ENCODE assay signal across 1 cellular context in the genomic region with DNA sequence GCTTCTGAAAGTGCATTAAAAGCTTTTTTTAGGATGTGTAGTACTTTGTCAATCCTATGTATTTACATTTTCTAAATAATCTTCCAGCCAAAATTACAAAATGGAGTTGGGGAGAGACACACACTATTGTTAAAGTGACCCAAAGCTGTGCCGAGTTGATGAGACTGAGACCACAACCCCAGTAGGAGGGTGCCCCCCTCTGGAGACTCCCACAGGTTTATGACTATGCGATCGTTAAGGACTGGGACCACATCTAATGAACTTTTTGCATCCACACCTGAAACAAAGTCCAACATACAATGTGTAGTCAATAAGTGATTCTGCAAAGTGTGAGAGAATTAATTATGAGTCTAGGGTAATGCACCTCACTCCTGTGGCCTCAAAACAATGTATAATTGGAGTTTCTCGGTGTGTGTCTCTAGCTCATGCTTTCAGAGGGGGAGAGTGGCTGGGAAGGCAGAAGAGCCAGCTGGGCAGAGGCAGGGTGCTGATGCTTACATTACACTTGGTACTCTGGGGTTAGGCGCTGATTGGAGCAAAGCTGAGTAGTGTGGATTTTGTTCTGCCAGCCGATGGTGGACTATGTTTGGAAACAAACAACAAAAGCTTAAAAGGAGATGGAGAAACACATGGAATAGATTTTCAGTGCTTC.
TF ChIP-seq lines count a peak whose summit lies in the region.

No MANE protein-coding gene starts in this region.

TF ChIP-seq in GM23338, 12 proteins besides CTCF, POLR2A, EP300 and RAD21 (continued from another document):
- TF ChIP-seq, protein P1, sequence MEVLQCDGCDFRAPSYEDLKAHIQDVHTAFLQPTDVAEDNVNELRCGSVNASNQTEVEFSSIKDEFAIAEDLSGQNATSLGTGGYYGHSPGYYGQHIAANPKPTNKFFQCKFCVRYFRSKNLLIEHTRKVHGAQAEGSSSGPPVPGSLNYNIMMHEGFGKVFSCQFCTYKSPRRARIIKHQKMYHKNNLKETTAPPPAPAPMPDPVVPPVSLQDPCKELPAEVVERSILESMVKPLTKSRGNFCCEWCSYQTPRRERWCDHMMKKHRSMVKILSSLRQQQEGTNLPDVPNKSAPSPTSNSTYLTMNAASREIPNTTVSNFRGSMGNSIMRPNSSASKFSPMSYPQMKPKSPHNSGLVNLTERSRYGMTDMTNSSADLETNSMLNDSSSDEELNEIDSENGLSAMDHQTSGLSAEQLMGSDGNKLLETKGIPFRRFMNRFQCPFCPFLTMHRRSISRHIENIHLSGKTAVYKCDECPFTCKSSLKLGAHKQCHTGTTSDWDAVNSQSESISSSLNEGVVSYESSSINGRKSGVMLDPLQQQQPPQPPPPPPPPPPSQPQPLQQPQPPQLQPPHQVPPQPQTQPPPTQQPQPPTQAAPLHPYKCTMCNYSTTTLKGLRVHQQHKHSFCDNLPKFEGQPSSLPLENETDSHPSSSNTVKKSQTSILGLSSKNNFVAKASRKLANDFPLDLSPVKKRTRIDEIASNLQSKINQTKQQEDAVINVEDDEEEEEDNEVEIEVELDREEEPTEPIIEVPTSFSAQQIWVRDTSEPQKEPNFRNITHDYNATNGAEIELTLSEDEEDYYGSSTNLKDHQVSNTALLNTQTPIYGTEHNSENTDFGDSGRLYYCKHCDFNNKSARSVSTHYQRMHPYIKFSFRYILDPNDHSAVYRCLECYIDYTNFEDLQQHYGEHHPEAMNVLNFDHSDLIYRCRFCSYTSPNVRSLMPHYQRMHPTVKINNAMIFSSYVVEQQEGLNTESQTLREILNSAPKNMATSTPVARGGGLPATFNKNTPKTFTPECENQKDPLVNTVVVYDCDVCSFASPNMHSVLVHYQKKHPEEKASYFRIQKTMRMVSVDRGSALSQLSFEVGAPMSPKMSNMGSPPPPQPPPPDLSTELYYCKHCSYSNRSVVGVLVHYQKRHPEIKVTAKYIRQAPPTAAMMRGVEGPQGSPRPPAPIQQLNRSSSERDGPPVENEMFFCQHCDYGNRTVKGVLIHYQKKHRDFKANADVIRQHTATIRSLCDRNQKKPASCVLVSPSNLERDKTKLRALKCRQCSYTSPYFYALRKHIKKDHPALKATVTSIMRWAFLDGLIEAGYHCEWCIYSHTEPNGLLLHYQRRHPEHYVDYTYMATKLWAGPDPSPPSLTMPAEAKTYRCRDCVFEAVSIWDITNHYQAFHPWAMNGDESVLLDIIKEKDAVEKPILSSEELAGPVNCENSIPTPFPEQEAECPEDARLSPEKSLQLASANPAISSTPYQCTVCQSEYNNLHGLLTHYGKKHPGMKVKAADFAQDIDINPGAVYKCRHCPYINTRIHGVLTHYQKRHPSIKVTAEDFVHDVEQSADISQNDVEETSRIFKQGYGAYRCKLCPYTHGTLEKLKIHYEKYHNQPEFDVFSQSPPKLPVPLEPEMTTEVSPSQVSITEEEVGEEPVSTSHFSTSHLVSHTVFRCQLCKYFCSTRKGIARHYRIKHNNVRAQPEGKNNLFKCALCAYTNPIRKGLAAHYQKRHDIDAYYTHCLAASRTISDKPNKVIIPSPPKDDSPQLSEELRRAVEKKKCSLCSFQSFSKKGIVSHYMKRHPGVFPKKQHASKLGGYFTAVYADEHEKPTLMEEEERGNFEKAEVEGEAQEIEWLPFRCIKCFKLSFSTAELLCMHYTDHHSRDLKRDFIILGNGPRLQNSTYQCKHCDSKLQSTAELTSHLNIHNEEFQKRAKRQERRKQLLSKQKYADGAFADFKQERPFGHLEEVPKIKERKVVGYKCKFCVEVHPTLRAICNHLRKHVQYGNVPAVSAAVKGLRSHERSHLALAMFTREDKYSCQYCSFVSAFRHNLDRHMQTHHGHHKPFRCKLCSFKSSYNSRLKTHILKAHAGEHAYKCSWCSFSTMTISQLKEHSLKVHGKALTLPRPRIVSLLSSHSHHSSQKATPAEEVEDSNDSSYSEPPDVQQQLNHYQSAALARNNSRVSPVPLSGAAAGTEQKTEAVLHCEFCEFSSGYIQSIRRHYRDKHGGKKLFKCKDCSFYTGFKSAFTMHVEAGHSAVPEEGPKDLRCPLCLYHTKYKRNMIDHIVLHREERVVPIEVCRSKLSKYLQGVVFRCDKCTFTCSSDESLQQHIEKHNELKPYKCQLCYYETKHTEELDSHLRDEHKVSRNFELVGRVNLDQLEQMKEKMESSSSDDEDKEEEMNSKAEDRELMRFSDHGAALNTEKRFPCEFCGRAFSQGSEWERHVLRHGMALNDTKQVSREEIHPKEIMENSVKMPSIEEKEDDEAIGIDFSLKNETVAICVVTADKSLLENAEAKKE (CRISPR knock-in tag; IDR thresholded peaks at IDR 0.05), result no peak
- TF ChIP-seq, protein P2, sequence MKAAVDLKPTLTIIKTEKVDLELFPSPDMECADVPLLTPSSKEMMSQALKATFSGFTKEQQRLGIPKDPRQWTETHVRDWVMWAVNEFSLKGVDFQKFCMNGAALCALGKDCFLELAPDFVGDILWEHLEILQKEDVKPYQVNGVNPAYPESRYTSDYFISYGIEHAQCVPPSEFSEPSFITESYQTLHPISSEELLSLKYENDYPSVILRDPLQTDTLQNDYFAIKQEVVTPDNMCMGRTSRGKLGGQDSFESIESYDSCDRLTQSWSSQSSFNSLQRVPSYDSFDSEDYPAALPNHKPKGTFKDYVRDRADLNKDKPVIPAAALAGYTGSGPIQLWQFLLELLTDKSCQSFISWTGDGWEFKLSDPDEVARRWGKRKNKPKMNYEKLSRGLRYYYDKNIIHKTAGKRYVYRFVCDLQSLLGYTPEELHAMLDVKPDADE (IDR thresholded peaks at IDR 0.05), result no peak
- no peak for TF ChIP-seq EZH2 (IDR thresholded peaks at IDR 0.05; ENCODE audit: low read depth, unreplicated experiment)
- TF ChIP-seq EZH2phosphoT487 (IDR thresholded peaks at IDR 0.05; ENCODE audit: unreplicated experiment), result no peak
- no peak for TF ChIP-seq ZNF114 (CRISPR knock-in tag; IDR thresholded peaks at IDR 0.05)
